8 cellular contexts compared by ENCODE assay signal in the genomic region with DNA sequence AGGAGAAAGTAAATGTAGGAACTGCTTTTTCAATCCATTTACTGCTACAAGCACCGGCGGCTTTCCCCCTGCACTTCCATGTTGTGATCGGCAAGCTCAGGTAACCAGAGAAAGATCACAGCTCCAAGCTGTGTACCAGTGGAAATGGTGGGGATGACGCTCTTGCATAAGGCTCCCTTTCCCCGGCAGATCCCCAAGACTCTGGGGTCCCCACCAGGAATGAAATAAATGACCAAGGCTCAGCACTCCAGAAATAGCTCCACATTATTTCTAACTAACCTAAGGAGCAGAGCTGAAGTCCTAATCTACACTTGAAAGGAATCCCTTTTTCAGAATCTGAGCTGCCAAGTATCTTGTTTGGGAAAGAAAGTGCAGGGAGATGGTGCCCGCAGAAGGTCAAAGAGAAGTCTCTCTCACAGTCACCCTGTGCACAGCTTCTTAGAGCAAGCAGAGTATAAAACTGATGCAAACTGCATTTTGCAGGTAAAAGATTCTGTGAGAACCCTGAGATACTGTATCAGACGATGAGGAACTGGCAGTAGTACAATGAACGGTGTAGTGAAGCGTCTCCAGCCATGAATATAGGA. TPM values are rescaled to one million over a fixed set of nuclear protein-coding genes. Genes with fewer than 3 reads are reported as not detected.
DNase-seq lines count a peak whose midpoint lies in the region; ATAC-seq and TF ChIP-seq lines count a peak whose summit lies in the region.

No MANE protein-coding gene starts in this region.

- no peak for DNase-seq in BE2C
- DNase-seq in HFF-Myc (ENCODE audit: extremely low read depth, low read depth) = no peak
- no peak for DNase-seq in T-helper 17 cell
- DNase-seq in hepatocyte (ENCODE audit: low spot score) = peak; percentile 16
- no peak for DNase-seq in HCEC 1CT
- no peak for DNase-seq in NCI-H2029 (lab: John Stamatoyannopoulos, UW)

- H3K36me3 ChIP-seq in BE2C (peaks cover 16% of the 10 kb centered on the region), hepatocyte (replicated peaks; ENCODE audit: insufficient read depth, low read depth) (no peaks in the 10 kb centered on the region)

- peak overlapping the region; percentile 91 for H3K4me2 ChIP-seq in hepatocyte

- H3K4me1 Mint-ChIP-seq in T-helper 17 cell = peaks cover 62% of the 10 kb centered on the region
- H3K4me1 Mint-ChIP-seq in stimulated activated memory B cell treated with anti-CD40 and anti-IgM and Interleukin-4, amounts not matched to agents 10 μg/mL and 1 μg/mL and 100 μg/mL, for 72 hours = peaks cover 86% of the 10 kb centered on the region

- H3K27ac Mint-ChIP-seq in T-helper 17 cell = peak overlapping the region; percentile 91
- H3K27ac Mint-ChIP-seq in stimulated activated memory B cell treated with anti-CD40 and anti-IgM and Interleukin-4, amounts not matched to agents 10 μg/mL and 1 μg/mL and 100 μg/mL, for 72 hours = peak overlapping the region; percentile 69

- WGBS in hepatocyte (ENCODE audit: low lambda C conversion rate, missing lambda C conversion rate) = 6% methylated on average over 9 of the region's 9 CpGs

- H2AFZ ChIP-seq in hepatocyte = peak overlapping the region; percentile 73

- H3K36me3 Mint-ChIP-seq in T-helper 17 cell (ENCODE audit: low read depth) = peaks cover 2% of the 10 kb centered on the region
- peaks cover 46% of the 10 kb centered on the region for H3K36me3 Mint-ChIP-seq in stimulated activated memory B cell treated with anti-CD40 and anti-IgM and Interleukin-4, amounts not matched to agents 10 μg/mL and 1 μg/mL and 100 μg/mL, for 72 hours

- peak overlapping the region; percentile 84 for H3K27ac ChIP-seq in hepatocyte

- H3K27me3 ChIP-seq in BE2C (no peaks in the 10 kb centered on the region), hepatocyte (no peaks in the 10 kb centered on the region)

- H3K4me3 ChIP-seq in BE2C (ENCODE audit: low read depth, low read length) (peak overlapping the region; percentile 87), HFF-Myc (replicated peaks; ENCODE audit: low read depth, low read length) (peak overlapping the region; percentile 63), hepatocyte (peak overlapping the region; percentile 60)

- no peaks in the 10 kb centered on the region for H3K9me3 ChIP-seq in BE2C
- no peaks in the 10 kb centered on the region for H3K9me3 ChIP-seq in T-helper 17 cell (ENCODE audit: control insufficient read depth, low read length, poor library complexity, severe bottlenecking)
- H3K9me3 ChIP-seq in hepatocyte (ENCODE audit: low read depth) = no peaks in the 10 kb centered on the region

- H3K9me2 ChIP-seq in hepatocyte (replicated peaks; ENCODE audit: insufficient read depth) = no peaks in the 10 kb centered on the region

- TF ChIP-seq CTCF in BE2C (IDR thresholded peaks at IDR 0.05; ENCODE audit: low read depth, low read length) = no peak
- no peak for TF ChIP-seq CTCF in HFF-Myc (IDR thresholded peaks at IDR 0.05; ENCODE audit: low read depth, low read length, missing control alignments)
- TF ChIP-seq CTCF in hepatocyte (IDR thresholded peaks at IDR 0.05; ENCODE audit: poor library complexity) = no peak

- ATAC-seq in T-helper 17 cell (peak; percentile 17), GM21619 (IDR thresholded peaks at IDR 0.05; ENCODE audit: unreplicated experiment) (no peak)
- no peak for ATAC-seq in stimulated activated memory B cell treated with anti-CD40 and anti-IgM and Interleukin-4, amounts not matched to agents 10 μg/mL and 1 μg/mL and 100 μg/mL, for 72 hours

- H3K27me3 Mint-ChIP-seq in T-helper 17 cell = no peaks in the 10 kb centered on the region
- no peaks in the 10 kb centered on the region for H3K27me3 Mint-ChIP-seq in stimulated activated memory B cell treated with anti-CD40 and anti-IgM and Interleukin-4, amounts not matched to agents 10 μg/mL and 1 μg/mL and 100 μg/mL, for 72 hours

- 0 out of 2 replicates have a peak, but pooled peaks cover 2% of the 10 kb centered on the region for H3K4me1 ChIP-seq in BE2C
- peaks cover 37% of the 10 kb centered on the region for H3K4me1 ChIP-seq in hepatocyte (ENCODE audit: insufficient read depth)

- peaks cover 93% of the 10 kb centered on the region for H3K79me2 ChIP-seq in hepatocyte

- no peaks in the 10 kb centered on the region for H3K9me3 Mint-ChIP-seq in stimulated activated memory B cell treated with anti-CD40 and anti-IgM and Interleukin-4, amounts not matched to agents 10 μg/mL and 1 μg/mL and 100 μg/mL, for 72 hours

- H3K4me3 Mint-ChIP-seq in T-helper 17 cell = peak overlapping the region; percentile 97
- peak overlapping the region; percentile 84 for H3K4me3 Mint-ChIP-seq in stimulated activated memory B cell treated with anti-CD40 and anti-IgM and Interleukin-4, amounts not matched to agents 10 μg/mL and 1 μg/mL and 100 μg/mL, for 72 hours

- H4K20me1 ChIP-seq in hepatocyte (ENCODE audit: insufficient read depth, poor library complexity, severe bottlenecking) = peaks cover 32% of the 10 kb centered on the region

RNA-seq across cellular contexts. Expression of gene GRB2, which starts 11.1 kb away (rescaled TPM):
- 86.9 TPM for polyA plus RNA-seq in BE2C (2012; ENCODE audit: insufficient read depth, insufficient read length, low read depth)
- total RNA-seq in T-helper 17 cell (100 to 1,000 TPM; 112 to 117 TPM), hepatocyte (90.6 and 101 TPM in 2 replicates)
- polyA plus RNA-seq in hepatocyte = 82.7 and 86.7 TPM in 2 replicates
